In genomic region chr3:13480340-13481318, GRCh38 we compare ENCODE assay signal across 7 cellular contexts. TPM values are rescaled to one million over a fixed set of nuclear protein-coding genes. Genes with fewer than 3 reads are reported as not detected.
DNase-seq lines count a peak whose midpoint lies in the region; ATAC-seq and TF ChIP-seq lines count a peak whose summit lies in the region.

No MANE protein-coding gene starts in this region.

- DNase-seq in germinal center (ENCODE audit: low spot score) (peak; percentile 68), omental fat pad (ENCODE audit: low spot score) (no peak), NOMO-1 treated with dmso at 0.1 percent for 144 hours (lab: John Stamatoyannopoulos, UW; ENCODE audit: unreplicated experiment) (no peak), inferior parietal cortex (ENCODE audit: extremely low spot score) (no peak)

- H3K4me3 Mint-ChIP-seq in activated T-helper 17 cell treated with anti-CD3 and anti-CD28 coated beads, Interleukin-2, amount 50 U/mL, for 72 hours, result peak overlapping the region; percentile 91

- no peaks in the 10 kb centered on the region for H3K9me3 Mint-ChIP-seq in activated T-helper 17 cell treated with anti-CD3 and anti-CD28 coated beads, Interleukin-2, amount 50 U/mL, for 72 hours

- peaks cover 11% of the 10 kb centered on the region for H3K4me1 Mint-ChIP-seq in activated T-helper 17 cell treated with anti-CD3 and anti-CD28 coated beads, Interleukin-2, amount 50 U/mL, for 72 hours

- no peaks in the 10 kb centered on the region for H3K36me3 Mint-ChIP-seq in activated T-helper 17 cell treated with anti-CD3 and anti-CD28 coated beads, Interleukin-2, amount 50 U/mL, for 72 hours (ENCODE audit: low read depth)

- no peak for TF ChIP-seq CTCF in omental fat pad (IDR thresholded peaks at IDR 0.05)

- no peak overlapping the region for H3K27ac Mint-ChIP-seq in activated T-helper 17 cell treated with anti-CD3 and anti-CD28 coated beads, Interleukin-2, amount 50 U/mL, for 72 hours

- ATAC-seq in GM19395 (IDR thresholded peaks at IDR 0.05; ENCODE audit: unreplicated experiment) (peak; percentile 36), HG03460 (IDR thresholded peaks at IDR 0.05; ENCODE audit: unreplicated experiment) (peak; percentile 12), omental fat pad (ENCODE audit: low FRiP score) (peak; percentile 48)
- no peak for ATAC-seq in activated T-helper 17 cell treated with anti-CD3 and anti-CD28 coated beads, Interleukin-2, amount 50 U/mL, for 72 hours (replicated peaks)

- no peaks in the 10 kb centered on the region for H3K27me3 Mint-ChIP-seq in activated T-helper 17 cell treated with anti-CD3 and anti-CD28 coated beads, Interleukin-2, amount 50 U/mL, for 72 hours

RNA-seq across cellular contexts. Expression of gene HDAC11, which starts 0.5 kb away (rescaled TPM):
- 1 to 10 TPM; 3.6 to 5.4 TPM for total RNA-seq in activated T-helper 17 cell treated with anti-CD3 and anti-CD28 coated beads, Interleukin-2, amount 50 U/mL, for 72 hours
- 10 to 100 TPM in 1 of 4 donors, 1 to 10 TPM in 3; 5.9 to 22.2 (median 9.3) TPM for total RNA-seq in omental fat pad
